ENCODE assay signal across 24 cellular contexts in genomic region chr4:2450394-2451035, GRCh38. TPM values are rescaled to one million over a fixed set of nuclear protein-coding genes. Genes with fewer than 3 reads are reported as not detected.
DNase-seq lines count a peak whose midpoint lies in the region; ATAC-seq and TF ChIP-seq lines count a peak whose summit lies in the region.
"Had no signal": no experiment of that assay in that cellular context is flagged by ENCODE, and none has a peak within 500 bp of the region (broad histone marks: within the 10 kb centered on the region; RNA-seq: fewer than 3 reads in every experiment).

No MANE protein-coding gene starts in this region.

- H3K4me3 Mint-ChIP-seq in CD8-positive, alpha-beta memory T cell, result no peak overlapping the region
- H3K4me3 Mint-ChIP-seq: CD4-positive, alpha-beta memory T cell had no signal

- intact Hi-C loops in posterior vena cava (cut with DNase I) (no loop called here), aorta (cut with DNase I) (no loop called here)

- ATAC-seq in aorta (ENCODE audit: low FRiP score), result no peak

- H3K27me3 ChIP-seq in OCI-LY3 (ENCODE audit: low read depth, low read length) (peaks cover 10% of the 10 kb centered on the region; the same call in 1 of the 2 replicates), aorta (ENCODE audit: control insufficient read depth in 1 of 2, insufficient read depth in 2 of 2, low read length in 1 of 2) (no peaks in the 10 kb centered on the region), brain microvascular endothelial cell (replicated peaks) (no peaks in the 10 kb centered on the region)
- H3K27me3 ChIP-seq in CD8-positive, alpha-beta memory T cell (ENCODE audit: insufficient read depth, low read length, poor library complexity, severe bottlenecking), result no peaks in the 10 kb centered on the region
- H3K27me3 ChIP-seq: Peyer's patch had no signal

- no peaks in the 10 kb centered on the region for H3K4me1 Mint-ChIP-seq in CD8-positive, alpha-beta memory T cell
- H3K4me1 Mint-ChIP-seq: CD4-positive, alpha-beta memory T cell had no signal

- DNase-seq in iPS-NIHi11 (ENCODE audit: low spot score) (peak; percentile 8), posterior vena cava (ENCODE audit: low spot score) (peak; percentile 74), aorta (peak; percentile 29 to 64), brain microvascular endothelial cell (no peak), DMS79 (lab: John Stamatoyannopoulos, UW) (no peak)
- DNase-seq in CD8-positive, alpha-beta memory T cell, result no peak
- DNase-seq: C1 segment of cervical spinal cord; CD4-positive, alpha-beta memory T cell; DMS153; GOT3; HCEC 1CT; NCI-H1048; NCI-H1417; NCI-H1694; NCI-H2029 treated with DMSO at 0.1 percent for 48 hours; NCI-H2227 treated with DMSO at 0.1 percent for 48 hours; NCI-H510A; NCI-H69; OCI-M1; Peyer's patch; SHP77 treated with DMSO at 0.1 percent for 48 hours had no signal

- H3K36me3 ChIP-seq in OCI-LY3 (replicated peaks; ENCODE audit: low read depth, low read length) (no peaks in the 10 kb centered on the region), aorta (ENCODE audit: control insufficient read depth in 1 of 2, insufficient read depth in 2 of 2, low read length in 1 of 2) (no peaks in the 10 kb centered on the region), brain microvascular endothelial cell (replicated peaks) (no peaks in the 10 kb centered on the region)
- no peaks in the 10 kb centered on the region for H3K36me3 ChIP-seq in CD8-positive, alpha-beta memory T cell (ENCODE audit: insufficient read depth, low read length)
- H3K36me3 ChIP-seq: Peyer's patch had no signal

- H3K9me3 Mint-ChIP-seq in CD8-positive, alpha-beta memory T cell, result no peaks in the 10 kb centered on the region
- H3K9me3 Mint-ChIP-seq: CD4-positive, alpha-beta memory T cell had no signal

- H4K20me1 ChIP-seq in OCI-LY3 (ENCODE audit: insufficient read depth, low read length), result no peaks in the 10 kb centered on the region

- no peak overlapping the region for H3K27ac ChIP-seq in OCI-LY3 (ENCODE audit: low read length)
- H3K27ac ChIP-seq in aorta (ENCODE audit: low read depth in 1 of 2, low read length in 2 of 2), result no peak overlapping the region
- no peak overlapping the region for H3K27ac ChIP-seq in CD8-positive, alpha-beta memory T cell (ENCODE audit: low read depth, low read length)
- H3K27ac ChIP-seq in brain microvascular endothelial cell, result no peak overlapping the region
- H3K27ac ChIP-seq: HL-60, Peyer's patch had no signal

- no peak overlapping the region for H2AFZ ChIP-seq in OCI-LY3 (ENCODE audit: low read depth, low read length)

- POLR2A ChIA-PET in CD8-positive, alpha-beta memory T cell (lab: Charles Lee), result no interaction called here

- H3K27ac Mint-ChIP-seq in CD8-positive, alpha-beta memory T cell, result no peak overlapping the region

- TF ChIP-seq CTCF in OCI-LY3 (IDR thresholded peaks at IDR 0.05; ENCODE audit: low read depth, low read length) (no peak), brain microvascular endothelial cell (IDR thresholded peaks at IDR 0.05; ENCODE audit: low read depth, low read length, missing control alignments) (no peak)

- H3K4me3 ChIP-seq in OCI-LY3 (ENCODE audit: low read length), result no peak overlapping the region
- no peak overlapping the region for H3K4me3 ChIP-seq in aorta (ENCODE audit: low read length in 2 of 2)
- no peak overlapping the region for H3K4me3 ChIP-seq in CD8-positive, alpha-beta memory T cell (ENCODE audit: low read length)
- no peak overlapping the region for H3K4me3 ChIP-seq in brain microvascular endothelial cell (ENCODE audit: low read depth, low read length)
- H3K4me3 ChIP-seq: Peyer's patch had no signal

- in situ Hi-C loops in brain microvascular endothelial cell (cut with HindIII; ENCODE audit: low pct_ligation_motif_present, low sequenced_read_pairs), result no loop called here

- H3K4me1 ChIP-seq in OCI-LY3 (ENCODE audit: low read length) (peaks cover 11% of the 10 kb centered on the region), aorta (ENCODE audit: control insufficient read depth in 1 of 2, insufficient read depth in 2 of 2, low read length in 2 of 2) (no peaks in the 10 kb centered on the region)
- H3K4me1 ChIP-seq in CD8-positive, alpha-beta memory T cell (ENCODE audit: insufficient read depth, low read length), result no peaks in the 10 kb centered on the region
- H3K4me1 ChIP-seq: Peyer's patch had no signal

- no peaks in the 10 kb centered on the region for H3K79me2 ChIP-seq in OCI-LY3 (ENCODE audit: low read length)

- H3K9ac ChIP-seq in OCI-LY3 (ENCODE audit: low read length), result no peak overlapping the region

- WGBS in aorta, 2 donors, result 85 to 92% methylated on average over 16 of the region's 16 CpGs

- H3K27me3 Mint-ChIP-seq in CD8-positive, alpha-beta memory T cell, result no peaks in the 10 kb centered on the region
- H3K27me3 Mint-ChIP-seq: CD4-positive, alpha-beta memory T cell had no signal

- peak overlapping the region; percentile 34 for H3K4me2 ChIP-seq in OCI-LY3 (ENCODE audit: low read length)

- H3K9me3 ChIP-seq in OCI-LY3 (ENCODE audit: insufficient read depth, low read length), result no peaks in the 10 kb centered on the region
- no peaks in the 10 kb centered on the region for H3K9me3 ChIP-seq in aorta (ENCODE audit: control insufficient read depth, low read length)
- H3K9me3 ChIP-seq in CD8-positive, alpha-beta memory T cell (ENCODE audit: low read length), result no peaks in the 10 kb centered on the region
- H3K9me3 ChIP-seq: Peyer's patch had no signal

- H3K36me3 Mint-ChIP-seq in CD8-positive, alpha-beta memory T cell, result no peaks in the 10 kb centered on the region
- H3K36me3 Mint-ChIP-seq: CD4-positive, alpha-beta memory T cell had no signal

- CTCF ChIA-PET in CD8-positive, alpha-beta memory T cell (lab: Charles Lee), result interaction anchor here (1.5 to 2.3 kb wide), 2 partner anchors 9 to 12 kb away, joined by 4 to 8 read pairs; no protein-coding TSS in a partner anchor

RNA-seq across cellular contexts. Expression of gene RNF4, which starts 18.4 kb away (rescaled TPM):
- total RNA-seq in posterior vena cava (10 to 100 TPM; 38.7 to 38.9 TPM), aorta (10 to 100 TPM; 50.7 to 52.5 TPM)
- 10 to 100 TPM; 18.9 to 21.1 TPM for polyA plus RNA-seq in aorta
- 10 to 100 TPM; 95.4 to 98.1 TPM for total RNA-seq in CD8-positive, alpha-beta memory T cell
- polyA plus RNA-seq in CD8-positive, alpha-beta memory T cell, result 94.8 TPM

RNA-seq across cellular contexts. Expression of gene CFAP99, which starts 31.8 kb away (rescaled TPM):
- total RNA-seq in posterior vena cava (not detected), aorta (under 1 TPM in 1 of 2 donors, not detected in 1; 0.13 TPM)
- not detected for polyA plus RNA-seq in aorta
- under 1 TPM in 1 of 2 experiments, not detected in 1; 0.07 TPM for total RNA-seq in CD8-positive, alpha-beta memory T cell
- polyA plus RNA-seq in CD8-positive, alpha-beta memory T cell, result not detected
- total RNA-seq: A673 had no signal
- polyA plus RNA-seq: CD4-positive, alpha-beta memory T cell had no signal

RNA-seq across cellular contexts. Expression of gene ZFYVE28, which starts 32.1 kb away (rescaled TPM):
- total RNA-seq in posterior vena cava, result 1 to 10 TPM; 7.4 to 8.4 TPM
- total RNA-seq in aorta, result 10 to 100 TPM; 10.8 to 25.9 TPM
- 10 to 100 TPM in 1 of 2 donors, 1 to 10 TPM in 1; 7.0 to 14.3 TPM for polyA plus RNA-seq in aorta
- 10 to 100 TPM; 12.9 to 13.2 TPM for total RNA-seq in CD8-positive, alpha-beta memory T cell
- 14.8 TPM for polyA plus RNA-seq in CD8-positive, alpha-beta memory T cell

Comparison
In these comparisons a context has a peak if more than half of its experiments do, and no peak if none do; other contexts are left out.
1. DNase-seq: peak in iPS-NIHi11 (single experiment), posterior vena cava (single experiment) and aorta (2 of 2); none in CD8-positive, alpha-beta memory T cell (0 of 5), brain microvascular endothelial cell (single experiment) and DMS79 (single experiment).